ENCODE assay signal across 16 cellular contexts in genomic region chr7:150502519-150502918, GRCh38. TPM values are rescaled to one million over a fixed set of nuclear protein-coding genes. Genes with fewer than 3 reads are reported as not detected.
DNase-seq lines count a peak whose midpoint lies in the region; ATAC-seq and TF ChIP-seq lines count a peak whose summit lies in the region.
"Had no signal": no experiment of that assay in that cellular context is flagged by ENCODE, and none has a peak within 500 bp of the region (broad histone marks: within the 10 kb centered on the region; RNA-seq: fewer than 3 reads in every experiment).

No MANE protein-coding gene starts in this region.

- H3K4me1 ChIP-seq in upper lobe of right lung, result peaks cover 17% of the 10 kb centered on the region
- H3K4me1 ChIP-seq: transverse colon had no signal

- ATAC-seq in effector memory CD8-positive, alpha-beta T cell (replicated peaks), result peak; percentile 98
- ATAC-seq in upper lobe of right lung (peak; percentile 23), HG03378 (IDR thresholded peaks at IDR 0.05; ENCODE audit: unreplicated experiment) (no peak)
- ATAC-seq in stimulated activated naive B cell treated with anti-CD40 and anti-IgM and Interleukin-4, amounts not matched to agents 10 μg/mL and 1 μg/mL and 100 μg/mL, for 72 hours (replicated peaks), result no peak

- peak overlapping the region; percentile 90 for H3K27ac Mint-ChIP-seq in activated T-cell treated with anti-CD3 and anti-CD28 coated beads, Interleukin-2, amount 50 U/mL, for 24 hours
- peak overlapping the region; percentile 98 for H3K27ac Mint-ChIP-seq in activated CD4-positive, alpha-beta memory T cell treated with anti-CD3 and anti-CD28 coated beads for 36 hours
- peak overlapping the region; percentile 22 to 80 for H3K27ac Mint-ChIP-seq in effector memory CD8-positive, alpha-beta T cell
- H3K27ac Mint-ChIP-seq in stimulated activated naive B cell treated with anti-CD40 and anti-IgM and Interleukin-4, amounts not matched to agents 10 μg/mL and 1 μg/mL and 100 μg/mL, for 72 hours, result no peak overlapping the region
- H3K27ac Mint-ChIP-seq: nephron had no signal

- peaks cover 35% of the 10 kb centered on the region for H3K36me3 Mint-ChIP-seq in activated T-cell treated with anti-CD3 and anti-CD28 coated beads, Interleukin-2, amount 50 U/mL, for 24 hours (ENCODE audit: low read depth)
- peaks cover 31% of the 10 kb centered on the region for H3K36me3 Mint-ChIP-seq in activated CD4-positive, alpha-beta memory T cell treated with anti-CD3 and anti-CD28 coated beads for 36 hours
- H3K36me3 Mint-ChIP-seq in effector memory CD8-positive, alpha-beta T cell (ENCODE audit: insufficient read depth), result no peaks in the 10 kb centered on the region
- H3K36me3 Mint-ChIP-seq in stimulated activated naive B cell treated with anti-CD40 and anti-IgM and Interleukin-4, amounts not matched to agents 10 μg/mL and 1 μg/mL and 100 μg/mL, for 72 hours, result no peaks in the 10 kb centered on the region

- H3K4me1 Mint-ChIP-seq in activated T-cell treated with anti-CD3 and anti-CD28 coated beads, Interleukin-2, amount 50 U/mL, for 24 hours (ENCODE audit: low read depth), result peaks cover 85% of the 10 kb centered on the region
- peaks cover 82% of the 10 kb centered on the region for H3K4me1 Mint-ChIP-seq in activated CD4-positive, alpha-beta memory T cell treated with anti-CD3 and anti-CD28 coated beads for 36 hours (ENCODE audit: low read depth)
- H3K4me1 Mint-ChIP-seq in effector memory CD8-positive, alpha-beta T cell (ENCODE audit: low read depth in 2 of 2), result peaks cover 51 to 55% of the 10 kb centered on the region in 2 donors
- H3K4me1 Mint-ChIP-seq in stimulated activated naive B cell treated with anti-CD40 and anti-IgM and Interleukin-4, amounts not matched to agents 10 μg/mL and 1 μg/mL and 100 μg/mL, for 72 hours, result no peaks in the 10 kb centered on the region
- H3K4me1 Mint-ChIP-seq: nephron had no signal

- intact Hi-C loops in activated CD4-positive, alpha-beta memory T cell treated with anti-CD3 and anti-CD28 coated beads for 36 hours (cut with micrococcal nuclease), result loop anchor here (1.0 to 5.0 kb wide), 3 partner anchors 14 to 255 kb away; partner anchors contain the start of gene GIMAP8
- intact Hi-C loops in upper lobe of right lung (cut with DNase I), result no loop called here

- CTCF ChIA-PET in activated CD4-positive, alpha-beta memory T cell treated with anti-CD3 and anti-CD28 coated beads for 36 hours (lab: Charles Lee), result interaction anchor here (1.1 to 1.9 kb wide), 5 partner anchors 8 to 255 kb away, joined by 3 to 12 read pairs (median 5); no protein-coding TSS in a partner anchor

- H3K27me3 Mint-ChIP-seq in activated T-cell treated with anti-CD3 and anti-CD28 coated beads, Interleukin-2, amount 50 U/mL, for 24 hours, result no peaks in the 10 kb centered on the region
- no peaks in the 10 kb centered on the region for H3K27me3 Mint-ChIP-seq in activated CD4-positive, alpha-beta memory T cell treated with anti-CD3 and anti-CD28 coated beads for 36 hours
- H3K27me3 Mint-ChIP-seq in effector memory CD8-positive, alpha-beta T cell, result no peaks in the 10 kb centered on the region
- peaks cover 4 to 8% of the 10 kb centered on the region in 2 donors for H3K27me3 Mint-ChIP-seq in stimulated activated naive B cell treated with anti-CD40 and anti-IgM and Interleukin-4, amounts not matched to agents 10 μg/mL and 1 μg/mL and 100 μg/mL, for 72 hours

- H3K27me3 ChIP-seq in upper lobe of right lung, result no peaks in the 10 kb centered on the region
- H3K27me3 ChIP-seq: hepatocyte, transverse colon had no signal

- H3K4me3 Mint-ChIP-seq in activated T-cell treated with anti-CD3 and anti-CD28 coated beads, Interleukin-2, amount 50 U/mL, for 24 hours, result no peak overlapping the region
- H3K4me3 Mint-ChIP-seq in activated CD4-positive, alpha-beta memory T cell treated with anti-CD3 and anti-CD28 coated beads for 36 hours, result peak overlapping the region; percentile 36
- H3K4me3 Mint-ChIP-seq in effector memory CD8-positive, alpha-beta T cell, result peak overlapping the region; percentile 32 to 70
- no peak overlapping the region for H3K4me3 Mint-ChIP-seq in stimulated activated naive B cell treated with anti-CD40 and anti-IgM and Interleukin-4, amounts not matched to agents 10 μg/mL and 1 μg/mL and 100 μg/mL, for 72 hours
- H3K4me3 Mint-ChIP-seq: nephron had no signal

- H3K27ac ChIP-seq in upper lobe of right lung, result peak overlapping the region; percentile 14
- H3K27ac ChIP-seq: hepatocyte, VCaP had no signal

- DNase-seq in activated T-cell treated with anti-CD3 and anti-CD28 coated beads, Interleukin-2, amount 50 U/mL, for 24 hours, result no peak
- DNase-seq in activated T-cell treated with anti-CD3 and anti-CD28 coated beads, Interleukin-2, amount 50 U/mL, for 48 hours, result no peak
- peak; percentile 62 for DNase-seq in activated CD4-positive, alpha-beta memory T cell treated with anti-CD3 and anti-CD28 coated beads for 36 hours
- peak in 2 of 3 experiments; percentile 28 to 40 for DNase-seq in effector memory CD8-positive, alpha-beta T cell
- DNase-seq in upper lobe of right lung (no peak), putamen (ENCODE audit: low spot score) (no peak)
- DNase-seq in stimulated activated naive B cell treated with anti-CD40 and anti-IgM and Interleukin-4, amounts not matched to agents 10 μg/mL and 1 μg/mL and 100 μg/mL, for 72 hours, result no peak
- DNase-seq: activated CD8-positive, alpha-beta memory T cell treated with anti-CD3 and anti-CD28 coated beads, Interleukin-2, amount 50 U/mL, for 4 hours; NCI-H1694 treated with DMSO at 0.1 percent for 48 hours; NCI-H446; transverse colon had no signal

- H3K36me3 ChIP-seq in upper lobe of right lung, result no peaks in the 10 kb centered on the region
- H3K36me3 ChIP-seq: transverse colon had no signal

- POLR2A ChIA-PET in activated CD4-positive, alpha-beta memory T cell treated with anti-CD3 and anti-CD28 coated beads for 36 hours (lab: Charles Lee), result interaction anchor here (0.7 to 3.8 kb wide), 5 partner anchors 13 to 56 kb away, joined by 4 to 42 read pairs (median 6); partner anchors contain the start of genes GIMAP7 and GIMAP8

- TF ChIP-seq CTCF in upper lobe of right lung (IDR thresholded peaks at IDR 0.05), result no peak

- H3K4me3 ChIP-seq in upper lobe of right lung, result no peak overlapping the region
- H3K4me3 ChIP-seq: hepatocyte, transverse colon had no signal

- no peaks in the 10 kb centered on the region for H3K9me3 ChIP-seq in upper lobe of right lung
- H3K9me3 ChIP-seq: transverse colon had no signal

- H3K9me3 Mint-ChIP-seq in activated T-cell treated with anti-CD3 and anti-CD28 coated beads, Interleukin-2, amount 50 U/mL, for 24 hours, result peaks cover 33% of the 10 kb centered on the region
- peaks cover 39% of the 10 kb centered on the region for H3K9me3 Mint-ChIP-seq in activated CD4-positive, alpha-beta memory T cell treated with anti-CD3 and anti-CD28 coated beads for 36 hours
- peaks cover 9 to 13% of the 10 kb centered on the region in 2 donors for H3K9me3 Mint-ChIP-seq in effector memory CD8-positive, alpha-beta T cell
- H3K9me3 Mint-ChIP-seq in stimulated activated naive B cell treated with anti-CD40 and anti-IgM and Interleukin-4, amounts not matched to agents 10 μg/mL and 1 μg/mL and 100 μg/mL, for 72 hours, result peaks cover 0 to 12% of the 10 kb centered on the region in 2 donors

RNA-seq across cellular contexts. Expression of gene GIMAP7, which starts 12.2 kb away (rescaled TPM):
- 10 to 100 TPM; 42.5 to 44.1 TPM for total RNA-seq in activated CD4-positive, alpha-beta memory T cell treated with anti-CD3 and anti-CD28 coated beads for 36 hours
- total RNA-seq in upper lobe of right lung, result 47.0 TPM
- total RNA-seq: fibroblast of villous mesenchyme had no signal

RNA-seq across cellular contexts. Expression of gene GIMAP8, which starts 52.1 kb away (rescaled TPM):
- 10 to 100 TPM; 11.8 TPM for total RNA-seq in activated CD4-positive, alpha-beta memory T cell treated with anti-CD3 and anti-CD28 coated beads for 36 hours
- 42.3 TPM for total RNA-seq in upper lobe of right lung
- total RNA-seq: fibroblast of villous mesenchyme had no signal

Comparison
In these comparisons a context has a peak if more than half of its experiments do, and no peak if none do; other contexts are left out.
1. DNase-seq: peak in activated CD4-positive, alpha-beta memory T cell treated with anti-CD3 and anti-CD28 coated beads for 36 hours (single experiment) and effector memory CD8-positive, alpha-beta T cell (2 of 3); none in activated T-cell treated with anti-CD3 and anti-CD28 coated beads, Interleukin-2, amount 50 U/mL, for 24 hours (single experiment), activated T-cell treated with anti-CD3 and anti-CD28 coated beads, Interleukin-2, amount 50 U/mL, for 48 hours (0 of 2), upper lobe of right lung (single experiment), stimulated activated naive B cell treated with anti-CD40 and anti-IgM and Interleukin-4, amounts not matched to agents 10 μg/mL and 1 μg/mL and 100 μg/mL, for 72 hours (single experiment) and putamen (single experiment).
2. H3K4me3 Mint-ChIP-seq: peak in activated CD4-positive, alpha-beta memory T cell treated with anti-CD3 and anti-CD28 coated beads for 36 hours (single experiment) and effector memory CD8-positive, alpha-beta T cell (2 of 2); none in activated T-cell treated with anti-CD3 and anti-CD28 coated beads, Interleukin-2, amount 50 U/mL, for 24 hours (single experiment) and stimulated activated naive B cell treated with anti-CD40 and anti-IgM and Interleukin-4, amounts not matched to agents 10 μg/mL and 1 μg/mL and 100 μg/mL, for 72 hours (0 of 2).
3. ATAC-seq: peak in effector memory CD8-positive, alpha-beta T cell (single experiment) and upper lobe of right lung (single experiment); none in stimulated activated naive B cell treated with anti-CD40 and anti-IgM and Interleukin-4, amounts not matched to agents 10 μg/mL and 1 μg/mL and 100 μg/mL, for 72 hours (0 of 2) and HG03378 (single experiment).